In the genomic region with DNA sequence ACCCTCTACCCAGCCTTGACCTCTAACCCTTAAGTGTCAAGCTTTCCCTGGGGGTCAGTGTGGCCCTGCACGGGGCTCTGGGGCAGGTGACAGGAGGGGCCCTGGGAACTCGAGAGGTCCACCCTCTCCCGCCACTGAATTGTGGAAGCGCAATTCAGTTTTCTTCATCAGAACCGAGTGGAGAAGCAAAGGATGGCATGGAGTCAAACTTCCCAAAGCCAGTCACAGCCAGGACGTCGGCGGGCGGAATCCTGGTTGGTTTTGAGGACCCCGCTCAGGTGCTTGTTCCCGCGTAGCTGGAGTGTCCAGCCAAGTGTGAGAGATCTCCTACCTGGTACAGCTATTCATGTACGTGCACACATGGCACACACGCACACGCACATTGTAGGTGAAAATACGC, we compare ENCODE assay signal across 1 cellular context.
TF ChIP-seq lines count a peak whose summit lies in the region.

No MANE protein-coding gene starts in this region.

TF ChIP-seq in GM12878, 131 proteins besides CTCF, POLR2A, EP300 and RAD21 (continued from another document):
- TF ChIP-seq JUND (IDR thresholded peaks at IDR 0.05; ENCODE audit: low read depth, low read length) (no peak), MTA2 (IDR thresholded peaks at IDR 0.05; ENCODE audit: low read depth) (no peak), HDGF (IDR thresholded peaks at IDR 0.05) (no peak), SUZ12 (IDR thresholded peaks at IDR 0.05; ENCODE audit: unreplicated experiment) (no peak), NFXL1 (IDR thresholded peaks at IDR 0.05; ENCODE audit: borderline replicate concordance) (no peak)
- TF ChIP-seq, protein P1, sequence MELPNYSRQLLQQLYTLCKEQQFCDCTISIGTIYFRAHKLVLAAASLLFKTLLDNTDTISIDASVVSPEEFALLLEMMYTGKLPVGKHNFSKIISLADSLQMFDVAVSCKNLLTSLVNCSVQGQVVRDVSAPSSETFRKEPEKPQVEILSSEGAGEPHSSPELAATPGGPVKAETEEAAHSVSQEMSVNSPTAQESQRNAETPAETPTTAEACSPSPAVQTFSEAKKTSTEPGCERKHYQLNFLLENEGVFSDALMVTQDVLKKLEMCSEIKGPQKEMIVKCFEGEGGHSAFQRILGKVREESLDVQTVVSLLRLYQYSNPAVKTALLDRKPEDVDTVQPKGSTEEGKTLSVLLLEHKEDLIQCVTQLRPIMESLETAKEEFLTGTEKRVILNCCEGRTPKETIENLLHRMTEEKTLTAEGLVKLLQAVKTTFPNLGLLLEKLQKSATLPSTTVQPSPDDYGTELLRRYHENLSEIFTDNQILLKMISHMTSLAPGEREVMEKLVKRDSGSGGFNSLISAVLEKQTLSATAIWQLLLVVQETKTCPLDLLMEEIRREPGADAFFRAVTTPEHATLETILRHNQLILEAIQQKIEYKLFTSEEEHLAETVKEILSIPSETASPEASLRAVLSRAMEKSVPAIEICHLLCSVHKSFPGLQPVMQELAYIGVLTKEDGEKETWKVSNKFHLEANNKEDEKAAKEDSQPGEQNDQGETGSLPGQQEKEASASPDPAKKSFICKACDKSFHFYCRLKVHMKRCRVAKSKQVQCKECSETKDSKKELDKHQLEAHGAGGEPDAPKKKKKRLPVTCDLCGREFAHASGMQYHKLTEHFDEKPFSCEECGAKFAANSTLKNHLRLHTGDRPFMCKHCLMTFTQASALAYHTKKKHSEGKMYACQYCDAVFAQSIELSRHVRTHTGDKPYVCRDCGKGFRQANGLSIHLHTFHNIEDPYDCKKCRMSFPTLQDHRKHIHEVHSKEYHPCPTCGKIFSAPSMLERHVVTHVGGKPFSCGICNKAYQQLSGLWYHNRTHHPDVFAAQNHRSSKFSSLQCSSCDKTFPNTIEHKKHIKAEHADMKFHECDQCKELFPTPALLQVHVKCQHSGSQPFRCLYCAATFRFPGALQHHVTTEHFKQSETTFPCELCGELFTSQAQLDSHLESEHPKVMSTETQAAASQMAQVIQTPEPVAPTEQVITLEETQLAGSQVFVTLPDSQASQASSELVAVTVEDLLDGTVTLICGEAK (IDR thresholded peaks at IDR 0.05; ENCODE audit: borderline replicate concordance), result no peak
TF ChIP-seq in GM12878: peak in this region for 0.
